Comparison of ENCODE assay signal across 2 cellular contexts in the genomic region with DNA sequence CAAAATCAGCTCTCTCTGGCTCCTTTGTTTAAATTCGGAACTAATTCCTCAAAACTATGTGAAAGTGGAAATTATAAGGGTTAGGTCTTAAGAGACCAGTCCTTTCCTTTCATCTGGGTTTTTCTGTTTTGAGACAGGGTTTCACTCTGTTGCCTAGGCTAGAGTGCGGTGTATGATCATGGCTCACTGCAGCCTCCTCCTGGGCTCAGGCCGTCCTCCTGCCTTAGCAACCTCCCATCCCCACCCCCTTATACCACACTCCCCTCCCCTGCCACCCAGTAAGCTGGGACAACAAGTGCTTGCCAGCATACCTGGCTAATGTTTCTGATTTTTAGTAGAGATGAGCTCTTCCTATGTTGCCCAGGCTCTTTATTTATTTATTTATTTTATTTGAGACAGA.
TF ChIP-seq lines count a peak whose summit lies in the region.

No MANE protein-coding gene starts in this region.

TF ChIP-seq in HCT116, 20 proteins besides CTCF, POLR2A, EP300 and RAD21 (continued from another document):
- TF ChIP-seq ZBTB33 (IDR thresholded peaks at IDR 0.05; ENCODE audit: extremely low read depth, insufficient replicate concordance, low read length) (no peak), ZFX (IDR thresholded peaks at IDR 0.05) (no peak), EZH2phosphoT487 (IDR thresholded peaks at IDR 0.05; ENCODE audit: borderline replicate concordance) (no peak), CEBPB (IDR thresholded peaks at IDR 0.05; ENCODE audit: low read depth) (no peak), SIN3A (IDR thresholded peaks at IDR 0.05; ENCODE audit: low read depth) (no peak), EZH2 (IDR thresholded peaks at IDR 0.05) (no peak), YY1 (IDR thresholded peaks at IDR 0.05; ENCODE audit: extremely low read depth, insufficient replicate concordance, low read depth, low read length) (no peak), EGR1 (IDR thresholded peaks at IDR 0.05; ENCODE audit: low read depth) (no peak), SP1 (IDR thresholded peaks at IDR 0.05; ENCODE audit: low read depth) (no peak), FOSL1 (IDR thresholded peaks at IDR 0.05; ENCODE audit: low read depth) (no peak), ELF1 (IDR thresholded peaks at IDR 0.05; ENCODE audit: borderline replicate concordance, low read depth) (no peak), JUND (IDR thresholded peaks at IDR 0.05) (no peak), ZNF274 (IDR thresholded peaks at IDR 0.05; ENCODE audit: low read depth, low read length) (no peak), SRF (IDR thresholded peaks at IDR 0.05; ENCODE audit: low read depth) (no peak), CBX3 (IDR thresholded peaks at IDR 0.05; ENCODE audit: low read depth) (no peak)

TF ChIP-seq in K562, 482 proteins besides CTCF, POLR2A, EP300 and RAD21 (continued from another document):
- TF ChIP-seq, protein P1, sequence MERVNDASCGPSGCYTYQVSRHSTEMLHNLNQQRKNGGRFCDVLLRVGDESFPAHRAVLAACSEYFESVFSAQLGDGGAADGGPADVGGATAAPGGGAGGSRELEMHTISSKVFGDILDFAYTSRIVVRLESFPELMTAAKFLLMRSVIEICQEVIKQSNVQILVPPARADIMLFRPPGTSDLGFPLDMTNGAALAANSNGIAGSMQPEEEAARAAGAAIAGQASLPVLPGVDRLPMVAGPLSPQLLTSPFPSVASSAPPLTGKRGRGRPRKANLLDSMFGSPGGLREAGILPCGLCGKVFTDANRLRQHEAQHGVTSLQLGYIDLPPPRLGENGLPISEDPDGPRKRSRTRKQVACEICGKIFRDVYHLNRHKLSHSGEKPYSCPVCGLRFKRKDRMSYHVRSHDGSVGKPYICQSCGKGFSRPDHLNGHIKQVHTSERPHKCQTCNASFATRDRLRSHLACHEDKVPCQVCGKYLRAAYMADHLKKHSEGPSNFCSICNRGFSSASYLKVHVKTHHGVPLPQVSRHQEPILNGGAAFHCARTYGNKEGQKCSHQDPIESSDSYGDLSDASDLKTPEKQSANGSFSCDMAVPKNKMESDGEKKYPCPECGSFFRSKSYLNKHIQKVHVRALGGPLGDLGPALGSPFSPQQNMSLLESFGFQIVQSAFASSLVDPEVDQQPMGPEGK (CRISPR knock-in tag; IDR thresholded peaks at IDR 0.05; ENCODE audit: borderline replicate concordance): no peak
- no peak for TF ChIP-seq FOXJ3 (CRISPR knock-in tag; IDR thresholded peaks at IDR 0.05)
- no peak for TF ChIP-seq HDAC8 (tag; IDR thresholded peaks at IDR 0.05)
- TF ChIP-seq E4F1 (CRISPR knock-in tag; IDR thresholded peaks at IDR 0.05; ENCODE audit: borderline replicate concordance): no peak
- TF ChIP-seq TCF15 (CRISPR knock-in tag; IDR thresholded peaks at IDR 0.05): no peak
- TF ChIP-seq ETV6 (IDR thresholded peaks at IDR 0.05; ENCODE audit: borderline replicate concordance in 1 of 2, low read depth in 2 of 2, low read length in 1 of 2): no peak
- no peak for TF ChIP-seq ETV6 (CRISPR knock-in tag; IDR thresholded peaks at IDR 0.05; ENCODE audit: borderline replicate concordance)
- no peak for TF ChIP-seq ZC3H8 (IDR thresholded peaks at IDR 0.05)
- TF ChIP-seq PURB (CRISPR knock-in tag; IDR thresholded peaks at IDR 0.05; ENCODE audit: low read depth): no peak
- TF ChIP-seq ZFPM2 (CRISPR knock-in tag; IDR thresholded peaks at IDR 0.05): no peak
- no peak for TF ChIP-seq PRPF4 (IDR thresholded peaks at IDR 0.05; ENCODE audit: insufficient read depth, low read depth, low read length, poor library complexity, severe bottlenecking)
- no peak for TF ChIP-seq DACH1 (IDR thresholded peaks at IDR 0.05; ENCODE audit: partially characterized antibody)
- TF ChIP-seq, protein P2, sequence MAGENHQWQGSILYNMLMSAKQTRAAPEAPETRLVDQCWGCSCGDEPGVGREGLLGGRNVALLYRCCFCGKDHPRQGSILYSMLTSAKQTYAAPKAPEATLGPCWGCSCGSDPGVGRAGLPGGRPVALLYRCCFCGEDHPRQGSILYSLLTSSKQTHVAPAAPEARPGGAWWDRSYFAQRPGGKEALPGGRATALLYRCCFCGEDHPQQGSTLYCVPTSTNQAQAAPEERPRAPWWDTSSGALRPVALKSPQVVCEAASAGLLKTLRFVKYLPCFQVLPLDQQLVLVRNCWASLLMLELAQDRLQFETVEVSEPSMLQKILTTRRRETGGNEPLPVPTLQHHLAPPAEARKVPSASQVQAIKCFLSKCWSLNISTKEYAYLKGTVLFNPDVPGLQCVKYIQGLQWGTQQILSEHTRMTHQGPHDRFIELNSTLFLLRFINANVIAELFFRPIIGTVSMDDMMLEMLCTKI (IDR thresholded peaks at IDR 0.05; ENCODE audit: partially characterized antibody): no peak
- TF ChIP-seq POLR3G (IDR thresholded peaks at IDR 0.05; ENCODE audit: extremely low read depth, insufficient read length, insufficient replicate concordance): no peak
- no peak for TF ChIP-seq U2AF1 (optimal IDR thresholded peaks at IDR 0.05; ENCODE audit: low read depth, low read length)
